ENCODE assay signal across 1 cellular context in genomic region chr3:168877899-168878298, GRCh38.
TF ChIP-seq lines count a peak whose summit lies in the region.

No MANE protein-coding gene starts in this region.

TF ChIP-seq in GM23338, 12 proteins besides CTCF, POLR2A, EP300 and RAD21 (continued from another document):
- TF ChIP-seq ZNF462 (CRISPR knock-in tag; IDR thresholded peaks at IDR 0.05) (no peak), EZH2 (IDR thresholded peaks at IDR 0.05; ENCODE audit: low read depth, unreplicated experiment) (no peak), REST (IDR thresholded peaks at IDR 0.05; ENCODE audit: unreplicated experiment) (no peak), STAT1 (IDR thresholded peaks at IDR 0.05; ENCODE audit: unreplicated experiment) (no peak), ETS1 (IDR thresholded peaks at IDR 0.05) (no peak)
